ENCODE assay signal across 14 cellular contexts in genomic region chr2:85710687-85711577, GRCh38. TPM values are rescaled to one million over a fixed set of nuclear protein-coding genes. Genes with fewer than 3 reads are reported as not detected.
A peak's percentile ranks its signal among the peaks of the same experiment; 100 is the strongest.
DNase-seq lines count a peak whose midpoint lies in the region; ATAC-seq and TF ChIP-seq lines count a peak whose summit lies in the region.
"Had no signal": no experiment of that assay in that cellular context is flagged by ENCODE, and none has a peak within 500 bp of the region (broad histone marks: within the 10 kb centered on the region; RNA-seq: fewer than 3 reads in every experiment).

No MANE protein-coding gene starts in this region.

- no peak overlapping the region for H3K4me3 ChIP-seq in KMS-11 (IDR thresholded peaks at IDR 0.05; ENCODE audit: insufficient read depth, low read depth, low read length)
- H3K4me3 ChIP-seq in cardiac fibroblast (replicated peaks in 1 of 2; ENCODE audit: low read depth in 2 of 2, low read length in 2 of 2) = no peak overlapping the region

- no peaks in the 10 kb centered on the region for H3K79me2 ChIP-seq in KMS-11 (ENCODE audit: insufficient read depth, low read depth)

- H3K4me2 ChIP-seq in KMS-11 = no peak overlapping the region

- peak; percentile 35 to 57 for DNase-seq in cardiac fibroblast (ENCODE audit: low read depth in 2 of 2)
- peak; percentile 44 for DNase-seq in left lobe of liver (ENCODE audit: low spot score)
- no peak for DNase-seq in stimulated activated effector memory CD8-positive, alpha-beta T cell treated with anti-CD3 and anti-CD28 coated beads, Interleukin-12 subunit alpha, Interleukin-12 subunit beta, amount 100 ng/mL, for 72 hours (ENCODE audit: low spot score in 2 of 2)
- no peak for DNase-seq in activated effector memory CD4-positive, alpha-beta T cell treated with anti-CD3 and anti-CD28 coated beads, Interleukin-2, amount 50 U/mL, for 16 hours
- DNase-seq in foreskin melanocyte = no peak
- no peak for DNase-seq in stimulated activated CD4-positive, alpha-beta T cell treated with anti-CD3 and anti-CD28 coated beads, Interleukin-4, amount 100 ng/mL, for 1 hour
- DNase-seq in COLO829 (ENCODE audit: low spot score) = no peak
- DNase-seq: activated CD4-positive, alpha-beta memory T cell treated with anti-CD3 and anti-CD28 coated beads, Interleukin-2, amount 10 ng/mL, durations not matched to agents 7 days and 5 days; effector memory CD4-positive, alpha-beta T cell; EL had no signal

- no peaks in the 10 kb centered on the region for H3K36me3 ChIP-seq in KMS-11 (ENCODE audit: insufficient read depth)

- H3K4me1 ChIP-seq in KMS-11 (ENCODE audit: low read depth, poor library complexity, severe bottlenecking) = peaks cover 22% of the 10 kb centered on the region

- TF ChIP-seq CTCF in KMS-11 (conservative IDR thresholded peaks at IDR 0.05; ENCODE audit: low read depth, low read length) (no peak), cardiac fibroblast (IDR thresholded peaks at IDR 0.05; ENCODE audit: low read depth, low read length) (no peak)

- H3K27ac Mint-ChIP-seq in stimulated activated effector memory CD8-positive, alpha-beta T cell treated with anti-CD3 and anti-CD28 coated beads, Interleukin-12 subunit alpha, Interleukin-12 subunit beta, amount 100 ng/mL, for 72 hours = peak overlapping the region; percentile 29
- H3K27ac Mint-ChIP-seq: activated CD4-positive, alpha-beta memory T cell treated with anti-CD3 and anti-CD28 coated beads, Interleukin-2, amount 10 ng/mL, durations not matched to agents 7 days and 5 days; IgD-negative memory B cell; mesothelial cell of epicardium had no signal

- no peak for ATAC-seq in left lobe of liver
- no peak for ATAC-seq in stimulated activated effector memory CD8-positive, alpha-beta T cell treated with anti-CD3 and anti-CD28 coated beads, Interleukin-12 subunit alpha, Interleukin-12 subunit beta, amount 100 ng/mL, for 72 hours

- no peaks in the 10 kb centered on the region for H4K20me1 ChIP-seq in KMS-11 (ENCODE audit: insufficient read depth)

- no peak overlapping the region for H3K4me3 Mint-ChIP-seq in stimulated activated effector memory CD8-positive, alpha-beta T cell treated with anti-CD3 and anti-CD28 coated beads, Interleukin-12 subunit alpha, Interleukin-12 subunit beta, amount 100 ng/mL, for 72 hours
- H3K4me3 Mint-ChIP-seq: activated CD4-positive, alpha-beta memory T cell treated with anti-CD3 and anti-CD28 coated beads, Interleukin-2, amount 10 ng/mL, durations not matched to agents 7 days and 5 days; IgD-negative memory B cell; mesothelial cell of epicardium had no signal

- no peak overlapping the region for H3K27ac ChIP-seq in KMS-11

- H3K36me3 Mint-ChIP-seq in stimulated activated effector memory CD8-positive, alpha-beta T cell treated with anti-CD3 and anti-CD28 coated beads, Interleukin-12 subunit alpha, Interleukin-12 subunit beta, amount 100 ng/mL, for 72 hours = no peaks in the 10 kb centered on the region
- H3K36me3 Mint-ChIP-seq: IgD-negative memory B cell, mesothelial cell of epicardium had no signal

- H3K27me3 ChIP-seq in KMS-11 (ENCODE audit: insufficient read depth, low read depth) = no peaks in the 10 kb centered on the region

- H2AFZ ChIP-seq in KMS-11 (ENCODE audit: low read depth) = peak overlapping the region; percentile 17; the same call in 1 of the 2 replicates

- no peak overlapping the region for H3K9ac ChIP-seq in KMS-11

- no peaks in the 10 kb centered on the region for H3K9me3 Mint-ChIP-seq in stimulated activated effector memory CD8-positive, alpha-beta T cell treated with anti-CD3 and anti-CD28 coated beads, Interleukin-12 subunit alpha, Interleukin-12 subunit beta, amount 100 ng/mL, for 72 hours
- H3K9me3 Mint-ChIP-seq: activated CD4-positive, alpha-beta memory T cell treated with anti-CD3 and anti-CD28 coated beads, Interleukin-2, amount 10 ng/mL, durations not matched to agents 7 days and 5 days; IgD-negative memory B cell; mesothelial cell of epicardium had no signal

- peaks cover 19% of the 10 kb centered on the region for H3K4me1 Mint-ChIP-seq in stimulated activated effector memory CD8-positive, alpha-beta T cell treated with anti-CD3 and anti-CD28 coated beads, Interleukin-12 subunit alpha, Interleukin-12 subunit beta, amount 100 ng/mL, for 72 hours

RNA-seq across cellular contexts. Expression of gene GNLY, which starts 16.8 kb away (rescaled TPM):
- 0.68 TPM for total RNA-seq in left lobe of liver
- total RNA-seq: mesothelial cell of epicardium, OCI-LY7 had no signal

RNA-seq across cellular contexts. Expression of gene ATOH8, which starts 42.9 kb away (rescaled TPM):
- total RNA-seq in left lobe of liver = 28.0 TPM

RNA-seq across cellular contexts. Expression of gene SFTPB, which starts 42.9 kb away (rescaled TPM):
- total RNA-seq in left lobe of liver = 9.8 TPM
- total RNA-seq: activated CD4-positive, alpha-beta memory T cell treated with anti-CD3 and anti-CD28 coated beads, Interleukin-2, amount 10 ng/mL, durations not matched to agents 7 days and 5 days; mesothelial cell of epicardium; OCI-LY7 had no signal

Comparison
In these comparisons a context has a peak if more than half of its experiments do, and no peak if none do; other contexts are left out.
1. DNase-seq: peak in cardiac fibroblast (2 of 2) and left lobe of liver (single experiment); none in stimulated activated effector memory CD8-positive, alpha-beta T cell treated with anti-CD3 and anti-CD28 coated beads, Interleukin-12 subunit alpha, Interleukin-12 subunit beta, amount 100 ng/mL, for 72 hours (0 of 2), activated effector memory CD4-positive, alpha-beta T cell treated with anti-CD3 and anti-CD28 coated beads, Interleukin-2, amount 50 U/mL, for 16 hours (single experiment), foreskin melanocyte (single experiment), stimulated activated CD4-positive, alpha-beta T cell treated with anti-CD3 and anti-CD28 coated beads, Interleukin-4, amount 100 ng/mL, for 1 hour (single experiment) and COLO829 (single experiment).